ENCODE assay signal across 17 cellular contexts in genomic region chr5:25851301-25851700, GRCh38.
DNase-seq lines count a peak whose midpoint lies in the region; ATAC-seq, FAIRE-seq and TF ChIP-seq lines count a peak whose summit lies in the region.
"Had no signal": no experiment of that assay in that cellular context is flagged by ENCODE, and none has a peak within 500 bp of the region (broad histone marks: within the 10 kb centered on the region; RNA-seq: fewer than 3 reads in every experiment).

No MANE protein-coding gene starts in this region.

- TF ChIP-seq CTCF in A549 (IDR thresholded peaks at IDR 0.05) (no peak), breast epithelium (IDR thresholded peaks at IDR 0.05) (no peak), nephron progenitor cell (IDR thresholded peaks at IDR 0.05) (no peak)

- peak; percentile 39 to 70; a peak in 3 of 6 replicates for ATAC-seq in A549
- no peak for ATAC-seq in stimulated activated naive CD8-positive, alpha-beta T cell treated with anti-CD3 and anti-CD28 coated beads, Interleukin-15, amount 100 ng/mL, for 72 hours
- no peak for ATAC-seq in right cardiac atrium

- no peak overlapping the region for H3K9ac ChIP-seq in Karpas-422 (ENCODE audit: low read length)

- no peak overlapping the region for H3K4me3 ChIP-seq in A549
- 0 out of 2 replicates have a peak overlapping the region, but pooled peaks have one; percentile 23 for H3K4me3 ChIP-seq in Karpas-422 (ENCODE audit: low read length)
- H3K4me3 ChIP-seq in breast epithelium = peak overlapping the region in 1 of 3 donors; percentile 15
- no peak overlapping the region for H3K4me3 ChIP-seq in right cardiac atrium (ENCODE audit: low read length)

- H3K27me3 Mint-ChIP-seq in nephron progenitor cell (ENCODE audit: low read depth, poor library complexity) = no peaks in the 10 kb centered on the region
- no peaks in the 10 kb centered on the region for H3K27me3 Mint-ChIP-seq in stimulated activated naive CD8-positive, alpha-beta T cell treated with anti-CD3 and anti-CD28 coated beads, Interleukin-15, amount 100 ng/mL, for 72 hours
- H3K27me3 Mint-ChIP-seq: CD4-positive, alpha-beta memory T cell; IgD-negative memory B cell had no signal

- H3K4me2 ChIP-seq in A549 = peak overlapping the region; percentile 48; the same call in 2 of the 3 replicates
- peak overlapping the region; percentile 2 for H3K4me2 ChIP-seq in Karpas-422 (ENCODE audit: low read depth, low read length, poor library complexity, severe bottlenecking)

- H3K9me3 ChIP-seq in A549 (no peaks in the 10 kb centered on the region), Karpas-422 (ENCODE audit: low read length) (no peaks in the 10 kb centered on the region), breast epithelium (no peaks in the 10 kb centered on the region), right cardiac atrium (ENCODE audit: control insufficient read depth, low read length) (no peaks in the 10 kb centered on the region)
- H3K9me3 ChIP-seq: BE2C, Caco-2 had no signal

- no peak for TF ChIP-seq EP300 in A549 (IDR thresholded peaks at IDR 0.05)

- H3K79me2 ChIP-seq in Karpas-422 (ENCODE audit: low read length) = no peaks in the 10 kb centered on the region

- peaks cover 4% of the 10 kb centered on the region for H3K9me3 Mint-ChIP-seq in nephron progenitor cell
- peaks cover 5 to 8% of the 10 kb centered on the region in 2 donors for H3K9me3 Mint-ChIP-seq in stimulated activated naive CD8-positive, alpha-beta T cell treated with anti-CD3 and anti-CD28 coated beads, Interleukin-15, amount 100 ng/mL, for 72 hours

- POLR2A ChIA-PET in A549 (lab: Yijun Ruan, JAX) = no interaction called here

- DNase-seq in A549 (ENCODE audit: low read depth in 1 of 2, low spot score in 1 of 2) (no peak), Karpas-422 (no peak), breast epithelium (ENCODE audit: low spot score in 2 of 2) (no peak), nephron progenitor cell (no peak), right cardiac atrium (no peak)
- no peak for DNase-seq in activated CD4-positive, CD25-positive, alpha-beta regulatory T cell (lab: John Stamatoyannopoulos, UW)
- DNase-seq in stimulated activated naive CD8-positive, alpha-beta T cell treated with anti-CD3 and anti-CD28 coated beads, Interleukin-15, amount 100 ng/mL, for 72 hours = no peak
- DNase-seq: BE2C; CD4-positive, alpha-beta memory T cell; DND-41; GDM1 had no signal

- H3K27ac Mint-ChIP-seq in nephron progenitor cell = peak overlapping the region; percentile 30
- H3K27ac Mint-ChIP-seq in stimulated activated naive CD8-positive, alpha-beta T cell treated with anti-CD3 and anti-CD28 coated beads, Interleukin-15, amount 100 ng/mL, for 72 hours = no peak overlapping the region
- H3K27ac Mint-ChIP-seq: IgD-negative memory B cell had no signal

- H4K20me1 ChIP-seq in Karpas-422 (ENCODE audit: insufficient read depth, low read depth, low read length) = no peaks in the 10 kb centered on the region

- H3K4me3 Mint-ChIP-seq in nephron progenitor cell = no peak overlapping the region
- no peak overlapping the region for H3K4me3 Mint-ChIP-seq in stimulated activated naive CD8-positive, alpha-beta T cell treated with anti-CD3 and anti-CD28 coated beads, Interleukin-15, amount 100 ng/mL, for 72 hours

- TF ChIP-seq POLR2A in A549 (IDR thresholded peaks at IDR 0.05; ENCODE audit: low read length) (no peak), breast epithelium (IDR thresholded peaks at IDR 0.05) (no peak)

- no peaks in the 10 kb centered on the region for H3K9me2 ChIP-seq in Karpas-422 (replicated peaks; ENCODE audit: insufficient read depth, low read length)

- H3K27ac ChIP-seq in A549 = no peak overlapping the region
- no peak overlapping the region for H3K27ac ChIP-seq in Karpas-422 (ENCODE audit: low read length)
- peak overlapping the region; percentile 35 to 63 for H3K27ac ChIP-seq in breast epithelium
- H3K27ac ChIP-seq in right cardiac atrium (ENCODE audit: low read length) = no peak overlapping the region
- H3K27ac ChIP-seq: C4-2B had no signal

- 11% methylated on average over 9 of the region's 9 CpGs for WGBS in A549 (ENCODE audit: missing lambda C conversion rate)
- 71% methylated on average over 9 of the region's 9 CpGs for WGBS in right cardiac atrium

- peak overlapping the region; percentile 53; the same call in 1 of the 2 replicates for H2AFZ ChIP-seq in Karpas-422 (ENCODE audit: low read length)

- intact Hi-C loops in breast epithelium (cut with DNase I; ENCODE audit: low total_unique reads) (loop anchor here (5.0 kb wide), 1 partner anchor 314 kb away; no protein-coding TSS in a partner anchor), right cardiac atrium (cut with DNase I) (no loop called here)

- H3K27me3 ChIP-seq in Karpas-422 (ENCODE audit: low read length) (no peaks in the 10 kb centered on the region), breast epithelium (no peaks in the 10 kb centered on the region), right cardiac atrium (ENCODE audit: control insufficient read depth, insufficient read depth) (no peaks in the 10 kb centered on the region)
- H3K27me3 ChIP-seq: BE2C had no signal

- TF ChIP-seq RAD21 in A549 (conservative IDR thresholded peaks at IDR 0.05 in 1 of 2, IDR thresholded peaks at IDR 0.05 in 1 of 2) = no peak

- peaks cover 11% of the 10 kb centered on the region for H3K4me1 Mint-ChIP-seq in nephron progenitor cell
- no peaks in the 10 kb centered on the region for H3K4me1 Mint-ChIP-seq in stimulated activated naive CD8-positive, alpha-beta T cell treated with anti-CD3 and anti-CD28 coated beads, Interleukin-15, amount 100 ng/mL, for 72 hours
- H3K4me1 Mint-ChIP-seq: CD4-positive, alpha-beta memory T cell had no signal

- H3K36me3 ChIP-seq in Karpas-422 (ENCODE audit: insufficient read depth, low read length) (no peaks in the 10 kb centered on the region), breast epithelium (no peaks in the 10 kb centered on the region)
- H3K36me3 ChIP-seq: BE2C had no signal

- CTCF ChIA-PET in A549 (lab: Yijun Ruan, JAX) = no interaction called here

- no peak for FAIRE-seq in A549 (lab: Jason Lieb, UNC)
- FAIRE-seq: A204.1, GM12892, GM19239 had no signal

- no peaks in the 10 kb centered on the region for H3K36me3 Mint-ChIP-seq in nephron progenitor cell (ENCODE audit: low read depth)
- H3K36me3 Mint-ChIP-seq: CD4-positive, alpha-beta memory T cell; IgD-negative memory B cell had no signal

- H3K4me1 ChIP-seq in A549 = no peaks in the 10 kb centered on the region
- H3K4me1 ChIP-seq in Karpas-422 (ENCODE audit: low read length) = peaks cover 5% of the 10 kb centered on the region
- no peaks in the 10 kb centered on the region for H3K4me1 ChIP-seq in breast epithelium
- H3K4me1 ChIP-seq in right cardiac atrium (ENCODE audit: control insufficient read depth, insufficient read depth, low read length) = no peaks in the 10 kb centered on the region
- H3K4me1 ChIP-seq: BE2C, Caco-2 had no signal

TF ChIP-seq in A549, 52 proteins besides CTCF, POLR2A, EP300 and RAD21 (continues in another document):
- TF ChIP-seq FOXS1 (CRISPR knock-in tag; IDR thresholded peaks at IDR 0.05) (no peak), HES2 (IDR thresholded peaks at IDR 0.05) (no peak), RFX5 (IDR thresholded peaks at IDR 0.05) (no peak), ESRRA (IDR thresholded peaks at IDR 0.05; ENCODE audit: borderline replicate concordance, low read length) (no peak), PHF8 (IDR thresholded peaks at IDR 0.05; ENCODE audit: borderline replicate concordance, low read depth) (no peak), HEYL (CRISPR knock-in tag; IDR thresholded peaks at IDR 0.05) (no peak), E2F6 (IDR thresholded peaks at IDR 0.05; ENCODE audit: borderline replicate concordance, low read depth) (no peak), ATOH8 (CRISPR knock-in tag; IDR thresholded peaks at IDR 0.05; ENCODE audit: low read depth) (no peak), SMC3 (IDR thresholded peaks at IDR 0.05) (no peak), MAZ (IDR thresholded peaks at IDR 0.05; ENCODE audit: borderline replicate concordance, low read depth, low read length) (no peak), HOXB13 (CRISPR knock-in tag; IDR thresholded peaks at IDR 0.05; ENCODE audit: low read depth) (no peak), ZFP36 (IDR thresholded peaks at IDR 0.05; ENCODE audit: borderline replicate concordance, partially characterized antibody) (no peak)

Comparison
In these comparisons a context has a peak if more than half of its experiments do, and no peak if none do; other contexts are left out.
1. ATAC-seq: peak in A549 (2 of 2); none in stimulated activated naive CD8-positive, alpha-beta T cell treated with anti-CD3 and anti-CD28 coated beads, Interleukin-15, amount 100 ng/mL, for 72 hours (single experiment) and right cardiac atrium (0 of 2).
2. H3K27ac ChIP-seq: peak in breast epithelium (2 of 2); none in A549 (0 of 2), Karpas-422 (single experiment) and right cardiac atrium (single experiment).